In the genomic region with DNA sequence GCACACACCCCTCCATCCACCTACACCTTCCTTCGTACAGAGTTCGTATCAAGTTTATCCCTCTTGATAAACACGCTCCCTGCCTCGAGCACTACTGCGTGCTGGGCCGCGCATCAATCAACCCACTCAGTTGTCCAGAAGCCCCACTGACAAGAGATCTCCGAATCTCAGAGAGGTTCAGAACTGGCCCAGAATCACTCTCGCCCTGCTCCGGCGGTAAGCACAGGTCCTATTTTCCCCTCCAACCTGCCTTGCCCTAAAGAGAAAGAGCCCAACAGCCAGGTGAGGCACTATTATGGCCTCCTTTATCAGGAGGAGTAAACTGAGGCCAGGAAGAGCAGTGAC, we compare ENCODE assay signal across 9 cellular contexts. TPM values are rescaled to one million over a fixed set of nuclear protein-coding genes. Genes with fewer than 3 reads are reported as not detected.
DNase-seq lines count a peak whose midpoint lies in the region; ATAC-seq, FAIRE-seq and TF ChIP-seq lines count a peak whose summit lies in the region.
"Had no signal": no experiment of that assay in that cellular context is flagged by ENCODE, and none has a peak within 500 bp of the region (broad histone marks: within the 10 kb centered on the region; RNA-seq: fewer than 3 reads in every experiment).

No MANE protein-coding gene starts in this region.

- TF ChIP-seq CTCF in GM06990 (IDR thresholded peaks at IDR 0.05; ENCODE audit: insufficient read depth, low read length, poor library complexity, severe bottlenecking) (no peak), MM.1S (IDR thresholded peaks at IDR 0.05; ENCODE audit: low read length) (no peak), endothelial cell of umbilical vein (IDR thresholded peaks at IDR 0.05; ENCODE audit: extremely low read depth in 1 of 2, insufficient read depth in 1 of 2, low read depth in 1 of 2, low read length in 2 of 2) (no peak)

- dilution Hi-C loops in endothelial cell of umbilical vein (cut with MboI; ENCODE audit: extremely low pct_ligation_motif_present, low sequenced_read_pairs) = no loop called here

- CTCF ChIA-PET in endothelial cell of umbilical vein (lab: Charles Lee) = no interaction called here

- H3K27me3 ChIP-seq in GM06990 (replicated peaks; ENCODE audit: control insufficient read depth, insufficient read depth, low read length) (no peaks in the 10 kb centered on the region), MM.1S (replicated peaks; ENCODE audit: insufficient read depth, low read length) (no peaks in the 10 kb centered on the region), endothelial cell of umbilical vein (ENCODE audit: control insufficient read depth in 2 of 2, insufficient read depth in 2 of 2, low read length in 2 of 2) (no peaks in the 10 kb centered on the region), trophoblast cell (ENCODE audit: insufficient read depth, low read length) (no peaks in the 10 kb centered on the region)

- peak overlapping the region; percentile 91 for H3K18ac ChIP-seq in trophoblast cell (ENCODE audit: low read length)

- peak overlapping the region; percentile 84 for H3K9ac ChIP-seq in MM.1S (ENCODE audit: low read length)
- H3K9ac ChIP-seq in endothelial cell of umbilical vein (replicated peaks; ENCODE audit: extremely low read depth, insufficient read depth, low read length) = peak overlapping the region; percentile 68
- no peak overlapping the region for H3K9ac ChIP-seq in trophoblast cell (ENCODE audit: low read length)

- DNase-seq in GM06990 (ENCODE audit: extremely low read depth, insufficient read length) (no peak), MM.1S (no peak), endothelial cell of umbilical vein (ENCODE audit: low read depth, low spot score) (no peak), trophoblast cell (no peak), LoVo (ENCODE audit: low spot score) (no peak), NCI-H1436 (lab: John Stamatoyannopoulos, UW) (no peak), SW480 (ENCODE audit: low spot score) (no peak)

- peaks cover 9% of the 10 kb centered on the region for H3K79me1 ChIP-seq in trophoblast cell (ENCODE audit: low read length)

- H4K12ac ChIP-seq in trophoblast cell (ENCODE audit: low read depth, low read length) = peak overlapping the region; percentile 74

- no peak for ATAC-seq in GM18505 (IDR thresholded peaks at IDR 0.05; ENCODE audit: unreplicated experiment)

- BruUV-seq in endothelial cell of umbilical vein (replicated peaks; lab: Mats Ljungman, UMichigan) = TSS peak; percentile 28

- H4K20me1 ChIP-seq in MM.1S (ENCODE audit: insufficient read depth, low read length) = no peaks in the 10 kb centered on the region
- no peaks in the 10 kb centered on the region for H4K20me1 ChIP-seq in endothelial cell of umbilical vein (replicated peaks; ENCODE audit: control insufficient read depth, extremely low read depth, insufficient read depth, low read length)

- TF ChIP-seq POLR2A in endothelial cell of umbilical vein (IDR thresholded peaks at IDR 0.05; ENCODE audit: low read depth, low read length) (no peak), GM18505 (IDR thresholded peaks at IDR 0.05; ENCODE audit: borderline replicate concordance, extremely low read depth, insufficient read depth, insufficient read length) (no peak)

- H3K4me2 ChIP-seq in MM.1S (ENCODE audit: low read depth, low read length) (peak overlapping the region; percentile 98), endothelial cell of umbilical vein (ENCODE audit: insufficient read depth, low read length) (peak overlapping the region; percentile 86), trophoblast cell (ENCODE audit: low read length) (peak overlapping the region; percentile 55)

- H3K36me3 ChIP-seq in GM06990 (ENCODE audit: control insufficient read depth, insufficient read depth, low read length) (peaks cover 4% of the 10 kb centered on the region; the same call in 1 of the 2 replicates), MM.1S (replicated peaks; ENCODE audit: insufficient read depth, low read length) (0 out of 2 replicates have a peak, but pooled peaks cover 3% of the 10 kb centered on the region), endothelial cell of umbilical vein (ENCODE audit: control insufficient read depth in 2 of 2, extremely low read depth in 1 of 2, insufficient read depth in 2 of 2, low read length in 2 of 2) (peaks cover 14 to 19% of the 10 kb centered on the region in 2 experiments), trophoblast cell (ENCODE audit: control insufficient read depth in 1 of 2, insufficient read depth in 2 of 2, low read length in 2 of 2) (peaks cover 15 to 18% of the 10 kb centered on the region in 2 experiments)

- H3K4me1 ChIP-seq in MM.1S (ENCODE audit: low read length) (peaks cover 13% of the 10 kb centered on the region), endothelial cell of umbilical vein (ENCODE audit: control insufficient read depth, extremely low read depth, insufficient read depth, low read length) (peaks cover 17% of the 10 kb centered on the region), trophoblast cell (ENCODE audit: control insufficient read depth in 1 of 2, insufficient read depth in 2 of 2, low read length in 2 of 2) (peaks cover 36 to 41% of the 10 kb centered on the region in 2 experiments)

- POLR2A ChIA-PET in endothelial cell of umbilical vein (lab: Charles Lee) = no interaction called here

- H4K91ac ChIP-seq in trophoblast cell (ENCODE audit: low read depth, low read length) = peak overlapping the region; percentile 89

- peak overlapping the region; percentile 48 for H2BK12ac ChIP-seq in trophoblast cell (ENCODE audit: low read length)

- H3K27ac ChIP-seq in MM.1S (ENCODE audit: low read length) (peak overlapping the region; percentile 7; the same call in 1 of the 2 replicates), endothelial cell of umbilical vein (ENCODE audit: insufficient read depth, low read depth, low read length) (peak overlapping the region; percentile 69), trophoblast cell (ENCODE audit: low read depth, low read length) (no peak overlapping the region)

- H2AFZ ChIP-seq in MM.1S (ENCODE audit: low read length) (peak overlapping the region; percentile 100), endothelial cell of umbilical vein (ENCODE audit: low read depth, low read length) (peak overlapping the region; percentile 99), trophoblast cell (ENCODE audit: insufficient read depth, low read length, poor library complexity) (peak overlapping the region; percentile 85)

- H3K79me2 ChIP-seq in MM.1S (ENCODE audit: low read length) (peaks cover 21% of the 10 kb centered on the region), endothelial cell of umbilical vein (ENCODE audit: control insufficient read depth, insufficient read depth, low read length) (peaks cover 38% of the 10 kb centered on the region), trophoblast cell (ENCODE audit: control insufficient read depth, insufficient read depth, low read length, poor library complexity) (peaks cover 12% of the 10 kb centered on the region)

- H2BK5ac ChIP-seq in trophoblast cell (ENCODE audit: low read depth, low read length, poor library complexity) = peak overlapping the region; percentile 33

- H3K4ac ChIP-seq in trophoblast cell (ENCODE audit: low read depth, low read length) = peak overlapping the region; percentile 30

- FAIRE-seq in endothelial cell of umbilical vein (lab: Jason Lieb, UNC) = no peak

- H3K23ac ChIP-seq in trophoblast cell (ENCODE audit: low read length) = no peak overlapping the region

- H3K9me1 ChIP-seq in endothelial cell of umbilical vein (replicated peaks; ENCODE audit: control insufficient read depth, extremely low read depth, insufficient read depth, low read length) = no peaks in the 10 kb centered on the region

- no CpG with 5 or more reads among the region's 11 CpGs for WGBS in trophoblast cell (ENCODE audit: extremely low coverage, insufficient coverage, insufficient read length)

- H3K4me3 ChIP-seq in GM06990 (replicated peaks; ENCODE audit: low read depth, low read length) = peak overlapping the region; percentile 79
- H3K4me3 ChIP-seq in MM.1S (ENCODE audit: low read length) = peak overlapping the region; percentile 98
- H3K4me3 ChIP-seq in endothelial cell of umbilical vein (replicated peaks in 1 of 3; ENCODE audit: insufficient read depth in 1 of 3, low read depth in 1 of 3, low read length in 3 of 3) = peak overlapping the region; percentile 47 to 97 (median 62)
- H3K4me3 ChIP-seq in trophoblast cell (ENCODE audit: low read depth, low read length) = no peak overlapping the region

- peak overlapping the region; percentile 60 for H2BK120ac ChIP-seq in trophoblast cell (ENCODE audit: insufficient read depth, low read length, poor library complexity)

- peaks cover 5% of the 10 kb centered on the region for H3F3A ChIP-seq in MM.1S (ENCODE audit: insufficient read depth, low read length)

- H3K9me3 ChIP-seq in MM.1S (replicated peaks; ENCODE audit: insufficient read depth, low read length) = no peaks in the 10 kb centered on the region
- no peaks in the 10 kb centered on the region for H3K9me3 ChIP-seq in endothelial cell of umbilical vein (replicated peaks; ENCODE audit: control insufficient read depth, insufficient read depth, low read length)
- H3K9me3 ChIP-seq in trophoblast cell (ENCODE audit: insufficient read depth, low read depth, low read length) = no peaks in the 10 kb centered on the region

- no peaks in the 10 kb centered on the region for H3K9me2 ChIP-seq in MM.1S (replicated peaks; ENCODE audit: insufficient read depth, low read length)

- intact Hi-C loops in endothelial cell of umbilical vein (cut with micrococcal nuclease) = loop anchor here (5.0 kb wide), 1 partner anchor 42 kb away; the partner anchor contains the start of gene STAB1

- H2AK5ac ChIP-seq in trophoblast cell (ENCODE audit: low read length) = peak overlapping the region; percentile 71

- peak overlapping the region; percentile 72 for H3K14ac ChIP-seq in trophoblast cell (ENCODE audit: low read length)

- H4K8ac ChIP-seq in trophoblast cell (ENCODE audit: low read depth, low read length) = peak overlapping the region; percentile 92

RNA-seq across cellular contexts. Expression of gene NISCH, which starts 0.5 kb away (rescaled TPM):
- total RNA-seq in endothelial cell of umbilical vein = 153 and 156 TPM in 2 replicates
- polyA plus RNA-seq in endothelial cell of umbilical vein = 178 and 196 TPM in 2 replicates
- polyA plus RNA-seq in endothelial cell of umbilical vein (2011; cell fraction: cytosol; rRNA removed) = 62.7 and 82.4 TPM in 2 replicates
- 1,069 and 1,072 TPM in 2 replicates for polyA plus RNA-seq in endothelial cell of umbilical vein (2011; cell fraction: nucleus; rRNA removed)
- 71.1 and 91.6 TPM in 2 replicates for polyA plus RNA-seq in endothelial cell of umbilical vein (2012)
- 199 and 229 TPM in 2 replicates for polyA minus RNA-seq in endothelial cell of umbilical vein
- 8.1 TPM for polyA minus RNA-seq in endothelial cell of umbilical vein (2011; cell fraction: cytosol; rRNA and poly(A)+ RNA removed)
- polyA minus RNA-seq in endothelial cell of umbilical vein (2011; cell fraction: nucleus; rRNA and poly(A)+ RNA removed) = 243 and 248 TPM in 2 replicates
- polyA plus RNA-seq in trophoblast cell (2013) = 52.2 and 53.5 TPM in 2 replicates

RNA-seq across cellular contexts. Expression of gene TNNC1, which starts 1.1 kb away (rescaled TPM):
- total RNA-seq in endothelial cell of umbilical vein = not detected in 2 replicates
- polyA plus RNA-seq in endothelial cell of umbilical vein = 0.12 TPM in 1 of 2 replicates, not detected in the other
- 0.18 TPM in 2 replicates for polyA plus RNA-seq in endothelial cell of umbilical vein (2011; cell fraction: cytosol; rRNA removed)
- not detected in 2 replicates for polyA plus RNA-seq in endothelial cell of umbilical vein (2011; cell fraction: nucleus; rRNA removed)
- not detected in 2 replicates for polyA plus RNA-seq in endothelial cell of umbilical vein (2012)
- not detected in 2 replicates for polyA minus RNA-seq in endothelial cell of umbilical vein
- 3.5 TPM for polyA minus RNA-seq in endothelial cell of umbilical vein (2011; cell fraction: cytosol; rRNA and poly(A)+ RNA removed)
- polyA minus RNA-seq in endothelial cell of umbilical vein (2011; cell fraction: nucleus; rRNA and poly(A)+ RNA removed) = not detected in 2 replicates
- polyA plus RNA-seq in trophoblast cell (2013) = 5.7 and 6.0 TPM in 2 replicates
- total RNA-seq: M059J had no signal

RNA-seq across cellular contexts. Expression of gene SEMA3G, which starts 10.0 kb away (rescaled TPM):
- total RNA-seq in endothelial cell of umbilical vein = 22.6 and 24.6 TPM in 2 replicates
- 27.9 and 34.0 TPM in 2 replicates for polyA plus RNA-seq in endothelial cell of umbilical vein
- polyA plus RNA-seq in endothelial cell of umbilical vein (2011; cell fraction: cytosol; rRNA removed) = 16.3 TPM in 2 replicates
- 21.3 and 22.0 TPM in 2 replicates for polyA plus RNA-seq in endothelial cell of umbilical vein (2011; cell fraction: nucleus; rRNA removed)
- polyA plus RNA-seq in endothelial cell of umbilical vein (2012) = 3.1 and 6.5 TPM in 2 replicates
- polyA minus RNA-seq in endothelial cell of umbilical vein = 16.8 and 22.5 TPM in 2 replicates
- 1.3 TPM for polyA minus RNA-seq in endothelial cell of umbilical vein (2011; cell fraction: cytosol; rRNA and poly(A)+ RNA removed)
- 9.9 and 11.0 TPM in 2 replicates for polyA minus RNA-seq in endothelial cell of umbilical vein (2011; cell fraction: nucleus; rRNA and poly(A)+ RNA removed)
- 1.1 TPM in 2 replicates for polyA plus RNA-seq in trophoblast cell (2013)

RNA-seq across cellular contexts. Expression of gene STAB1, which starts 40.2 kb away (rescaled TPM):
- total RNA-seq in endothelial cell of umbilical vein = 340 and 369 TPM in 2 replicates
- polyA plus RNA-seq in endothelial cell of umbilical vein = 369 and 413 TPM in 2 replicates
- polyA plus RNA-seq in endothelial cell of umbilical vein (2011; cell fraction: cytosol; rRNA removed) = 195 and 214 TPM in 2 replicates
- 2,566 and 2,674 TPM in 2 replicates for polyA plus RNA-seq in endothelial cell of umbilical vein (2011; cell fraction: nucleus; rRNA removed)
- 262 and 312 TPM in 2 replicates for polyA plus RNA-seq in endothelial cell of umbilical vein (2012)
- 291 and 381 TPM in 2 replicates for polyA minus RNA-seq in endothelial cell of umbilical vein
- polyA minus RNA-seq in endothelial cell of umbilical vein (2011; cell fraction: cytosol; rRNA and poly(A)+ RNA removed) = not detected
- 622 and 778 TPM in 2 replicates for polyA minus RNA-seq in endothelial cell of umbilical vein (2011; cell fraction: nucleus; rRNA and poly(A)+ RNA removed)
- polyA plus RNA-seq in trophoblast cell (2013) = 0.14 and 0.19 TPM in 2 replicates
- total RNA-seq: M059J had no signal

RNA-seq across cellular contexts. Expression of gene PHF7, which starts 44.5 kb away (rescaled TPM):
- 6.5 and 7.8 TPM in 2 replicates for total RNA-seq in endothelial cell of umbilical vein
- 3.0 and 4.6 TPM in 2 replicates for polyA plus RNA-seq in endothelial cell of umbilical vein
- polyA plus RNA-seq in endothelial cell of umbilical vein (2011; cell fraction: cytosol; rRNA removed) = 3.7 and 5.1 TPM in 2 replicates
- polyA plus RNA-seq in endothelial cell of umbilical vein (2011; cell fraction: nucleus; rRNA removed) = 17.9 and 23.4 TPM in 2 replicates
- polyA plus RNA-seq in endothelial cell of umbilical vein (2012) = 3.1 and 5.5 TPM in 2 replicates
- 6.5 and 9.9 TPM in 2 replicates for polyA minus RNA-seq in endothelial cell of umbilical vein
- polyA minus RNA-seq in endothelial cell of umbilical vein (2011; cell fraction: cytosol; rRNA and poly(A)+ RNA removed) = 2.0 TPM
- 7.5 and 10.9 TPM in 2 replicates for polyA minus RNA-seq in endothelial cell of umbilical vein (2011; cell fraction: nucleus; rRNA and poly(A)+ RNA removed)
- polyA plus RNA-seq in trophoblast cell (2013) = 3.9 and 4.5 TPM in 2 replicates
